ENCODE assay signal across 1 cellular context in genomic region chr2:46871976-46872381, GRCh38.
A peak's percentile ranks its signal among the peaks of the same experiment; 100 is the strongest.
TF ChIP-seq lines count a peak whose summit lies in the region.

No MANE protein-coding gene starts in this region.

TF ChIP-seq in K562, 482 proteins besides CTCF, POLR2A, EP300 and RAD21 (continued from another document and continues in another):
- no peak for TF ChIP-seq TFE3 (CRISPR knock-in tag; IDR thresholded peaks at IDR 0.05)
- TF ChIP-seq NR4A1 (CRISPR knock-in tag; IDR thresholded peaks at IDR 0.05), result no peak
- TF ChIP-seq NR4A1 (tag; IDR thresholded peaks at IDR 0.05), result peak; percentile 67; the same call in 1 of the 2 replicates
- TF ChIP-seq NR2C1 (IDR thresholded peaks at IDR 0.05), result no peak
- TF ChIP-seq NR2C1 (tag; IDR thresholded peaks at IDR 0.05), result peak; percentile 50
- no peak for TF ChIP-seq NR2C2 (CRISPR knock-in tag; IDR thresholded peaks at IDR 0.05)
- TF ChIP-seq NR2C2 (tag; IDR thresholded peaks at IDR 0.05), result peak; percentile 58
- TF ChIP-seq SMARCA4 (IDR thresholded peaks at IDR 0.05), result 0 out of 2 replicates have a peak, but pooled peaks have one; percentile 26
- peak; percentile 59; the same call in 1 of the 2 replicates for TF ChIP-seq NCOA1 (IDR thresholded peaks at IDR 0.05; ENCODE audit: low read depth)
- peak; percentile 92 for TF ChIP-seq L3MBTL2 (IDR thresholded peaks at IDR 0.05)
- TF ChIP-seq RBM39 (optimal IDR thresholded peaks at IDR 0.05; ENCODE audit: low read depth, low read length), result no peak
- peak; percentile 88 for TF ChIP-seq ESRRA (IDR thresholded peaks at IDR 0.05; ENCODE audit: borderline replicate concordance, low read depth)
- TF ChIP-seq NFATC3 (IDR thresholded peaks at IDR 0.05), result 0 out of 2 replicates have a peak, but pooled peaks have one; percentile 41
- peak; percentile 30; the same call in 1 of the 2 replicates for TF ChIP-seq MTA2 (IDR thresholded peaks at IDR 0.05; ENCODE audit: low read depth)
- no peak for TF ChIP-seq JUN (IDR thresholded peaks at IDR 0.05; ENCODE audit: borderline replicate concordance, low read depth, low read length)
- no peak for TF ChIP-seq JUN (CRISPR knock-in tag; IDR thresholded peaks at IDR 0.05; ENCODE audit: borderline replicate concordance)
- no peak for TF ChIP-seq ZNF561 (CRISPR knock-in tag; conservative IDR thresholded peaks at IDR 0.05)
- no peak for TF ChIP-seq ZNF740 (CRISPR knock-in tag; IDR thresholded peaks at IDR 0.05)
- no peak for TF ChIP-seq ZNF740 (tag; IDR thresholded peaks at IDR 0.05)
- TF ChIP-seq PRMT5 (CRISPR knock-in tag; IDR thresholded peaks at IDR 0.05), result no peak
- peak; percentile 62 for TF ChIP-seq MAX (CRISPR knock-in tag; IDR thresholded peaks at IDR 0.05)
- TF ChIP-seq MAZ (CRISPR knock-in tag; conservative IDR thresholded peaks at IDR 0.05 in 1 of 2, IDR thresholded peaks at IDR 0.05 in 1 of 2), result peak in 1 of 2 experiments; percentile 57; a peak in 2 of 4 replicates
- TF ChIP-seq ZNF143 (CRISPR knock-in tag; IDR thresholded peaks at IDR 0.05), result no peak
- TF ChIP-seq CBFA2T2 (conservative IDR thresholded peaks at IDR 0.05), result peak; percentile 60
- no peak for TF ChIP-seq ZNF121 (CRISPR knock-in tag; conservative IDR thresholded peaks at IDR 0.05)
- TF ChIP-seq RCOR1 (IDR thresholded peaks at IDR 0.05; ENCODE audit: borderline replicate concordance in 1 of 2, low read depth in 2 of 2, low read length in 2 of 2), result 0 out of 4 replicates have a peak, but pooled peaks of 1 of the 2 experiments have one; percentile 13
- TF ChIP-seq USF2 (CRISPR knock-in tag; IDR thresholded peaks at IDR 0.05), result peak; percentile 60
- TF ChIP-seq MGA (IDR thresholded peaks at IDR 0.05), result peak; percentile 85
- 0 out of 2 replicates have a peak, but pooled peaks have one; percentile 26 for TF ChIP-seq ZNF668 (CRISPR knock-in tag; IDR thresholded peaks at IDR 0.05)
- TF ChIP-seq HDAC1 (IDR thresholded peaks at IDR 0.05), result peak in 1 of 2 experiments; percentile 59; a peak in 2 of 4 replicates
- TF ChIP-seq HNRNPLL (IDR thresholded peaks at IDR 0.05; ENCODE audit: low read depth, low read length, poor library complexity, severe bottlenecking), result no peak
- peak; percentile 37 for TF ChIP-seq ZFP36 (IDR thresholded peaks at IDR 0.05; ENCODE audit: low read depth, low read length, partially characterized antibody)
- peak; percentile 17 for TF ChIP-seq MEIS2 (IDR thresholded peaks at IDR 0.05; ENCODE audit: partially characterized antibody)
- peak in 1 of 2 experiments; percentile 17 for TF ChIP-seq E2F6 (IDR thresholded peaks at IDR 0.05; ENCODE audit: borderline replicate concordance in 1 of 2, extremely low read depth in 1 of 2, insufficient read depth in 1 of 2, insufficient read length in 1 of 2, low read depth in 1 of 2, low read length in 1 of 2, poor library complexity in 1 of 2, severe bottlenecking in 1 of 2)
- no peak for TF ChIP-seq ZNF830 (CRISPR knock-in tag; IDR thresholded peaks at IDR 0.05)
- TF ChIP-seq ZKSCAN1 (IDR thresholded peaks at IDR 0.05; ENCODE audit: low read depth, low read length), result 0 out of 2 replicates have a peak, but pooled peaks have one; percentile 14
- peak; percentile 72 for TF ChIP-seq CXXC5 (CRISPR knock-in tag; IDR thresholded peaks at IDR 0.05)
- TF ChIP-seq NCOR1 (IDR thresholded peaks at IDR 0.05), result peak; percentile 58; the same call in 1 of the 2 replicates
- TF ChIP-seq TAL1 (IDR thresholded peaks at IDR 0.05), result peak; percentile 46
- TF ChIP-seq CTBP1 (IDR thresholded peaks at IDR 0.05; ENCODE audit: borderline replicate concordance), result peak; percentile 79
- TF ChIP-seq CBFA2T3 (IDR thresholded peaks at IDR 0.05), result peak; percentile 68
- peak; percentile 43 to 75 for TF ChIP-seq MNT (conservative IDR thresholded peaks at IDR 0.05)
- TF ChIP-seq ZNF165 (CRISPR knock-in tag; IDR thresholded peaks at IDR 0.05; ENCODE audit: borderline replicate concordance), result no peak
- peak; percentile 26; the same call in 1 of the 2 replicates for TF ChIP-seq TEAD4 (IDR thresholded peaks at IDR 0.05; ENCODE audit: low read length)
- no peak for TF ChIP-seq TEAD4 (CRISPR knock-in tag; IDR thresholded peaks at IDR 0.05; ENCODE audit: borderline replicate concordance)
- no peak for TF ChIP-seq JUND (IDR thresholded peaks at IDR 0.05; ENCODE audit: borderline replicate concordance, low read depth, low read length)
- TF ChIP-seq JUND (tag; IDR thresholded peaks at IDR 0.05; ENCODE audit: borderline replicate concordance, low read depth, low read length), result peak; percentile 47; the same call in 1 of the 3 replicates
- TF ChIP-seq GATAD2A (IDR thresholded peaks at IDR 0.05), result 0 out of 2 replicates have a peak, but pooled peaks have one; percentile 26
- TF ChIP-seq MEF2D (tag; conservative IDR thresholded peaks at IDR 0.05; ENCODE audit: low read depth), result no peak
